3 cellular contexts compared by ENCODE assay signal in the genomic region with DNA sequence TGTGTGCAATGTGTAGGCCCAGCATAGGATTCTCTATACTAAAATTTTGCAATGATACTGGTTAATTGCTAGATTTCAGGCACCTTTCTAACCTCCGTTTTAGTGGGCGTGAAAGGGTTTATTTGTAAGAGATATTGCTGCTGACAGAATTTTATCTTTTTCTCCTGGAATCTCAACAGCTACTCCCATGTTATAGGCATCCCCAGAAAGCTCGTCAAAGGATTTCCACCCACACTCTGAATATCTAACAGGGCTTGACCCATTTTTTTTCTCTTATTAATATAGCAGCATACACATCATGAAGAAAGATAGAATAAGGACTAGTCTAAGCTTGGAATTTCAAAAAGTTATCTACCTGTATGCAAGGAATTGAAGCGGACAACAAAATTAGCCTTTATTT.
"Had no signal": no experiment of that assay in that cellular context is flagged by ENCODE, and none has a peak within 500 bp of the region (broad histone marks: within the 10 kb centered on the region; RNA-seq: fewer than 3 reads in every experiment).

No MANE protein-coding gene starts in this region.

- DNase-seq: GDM1, GF-D8 had no signal

- ATAC-seq: GM12878 had no signal
